Comparison of ENCODE assay signal across 28 cellular contexts in genomic region chr20:52269926-52270325, GRCh38.
"Had no signal": no experiment of that assay in that cellular context is flagged by ENCODE, and none has a peak within 500 bp of the region (broad histone marks: within the 10 kb centered on the region; RNA-seq: fewer than 3 reads in every experiment).

No MANE protein-coding gene starts in this region.

- H3K36me3 Mint-ChIP-seq: activated CD4-positive, alpha-beta memory T cell treated with anti-CD3 and anti-CD28 coated beads for 36 hours; activated CD8-positive, alpha-beta memory T cell treated with anti-CD3 and anti-CD28 coated beads, Interleukin-2, amount 10 ng/mL, durations not matched to agents 7 days and 5 days; activated naive CD4-positive, alpha-beta T cell treated with anti-CD3 and anti-CD28 coated beads, Interleukin-2, amount 10 ng/mL, durations not matched to agents 7 days and 5 days; activated naive CD4-positive, alpha-beta T cell treated with anti-CD3 and anti-CD28 coated beads, Interleukin-2, amount 50 U/mL, for 72 hours; activated naive CD8-positive, alpha-beta T cell treated with anti-CD3 and anti-CD28 coated beads, Interleukin-2, amount 10 ng/mL, durations not matched to agents 7 days and 5 days; brain had no signal

- ATAC-seq: activated CD4-positive, alpha-beta T cell treated with anti-CD3 and anti-CD28 coated beads for 36 hours; activated CD8-positive, alpha-beta memory T cell treated with anti-CD3 and anti-CD28 coated beads, Interleukin-2, amount 10 ng/mL, durations not matched to agents 7 days and 5 days; activated CD8-positive, alpha-beta T cell treated with anti-CD3 and anti-CD28 coated beads, Interleukin-2, amount 10 ng/mL, durations not matched to agents 7 days and 5 days; activated naive CD4-positive, alpha-beta T cell treated with anti-CD3 and anti-CD28 coated beads, Interleukin-2, amount 50 U/mL, for 72 hours; activated T-cell treated with anti-CD3 and anti-CD28 coated beads, Interleukin-2, amount 50 U/mL, for 72 hours had no signal

- DNase-seq: activated CD4-positive, alpha-beta memory T cell treated with anti-CD3 and anti-CD28 coated beads for 36 hours; activated CD4-positive, alpha-beta T cell treated with anti-CD3 and anti-CD28 coated beads for 36 hours; activated CD4-positive, alpha-beta T cell treated with anti-CD3 and anti-CD28 coated beads, Interleukin-2, amount 10 ng/mL, durations not matched to agents 24 days and 14 days; activated CD4-positive, CD25-positive, alpha-beta regulatory T cell; activated CD4-positive, CD25-positive, alpha-beta regulatory T cell treated with anti-CD3 and anti-CD28 coated beads, Interleukin-2, amount 50 U/mL, for 72 hours; activated CD8-positive, alpha-beta memory T cell treated with anti-CD3 and anti-CD28 coated beads, Interleukin-2, amount 10 ng/mL, durations not matched to agents 7 days and 5 days; activated CD8-positive, alpha-beta memory T cell treated with anti-CD3 and anti-CD28 coated beads, Interleukin-2, amount 50 U/mL, for 4 hours; activated CD8-positive, alpha-beta T cell treated with anti-CD3 and anti-CD28 coated beads, Interleukin-2, amount 10 ng/mL, durations not matched to agents 7 days and 5 days; activated gamma-delta T cell; activated naive CD4-positive, alpha-beta T cell; activated naive CD4-positive, alpha-beta T cell treated with anti-CD3 and anti-CD28 coated beads, Interleukin-2, amount 10 ng/mL, durations not matched to agents 7 days and 5 days; activated naive CD8-positive, alpha-beta T cell treated with anti-CD3 and anti-CD28 coated beads, Interleukin-2, amount 10 ng/mL, durations not matched to agents 7 days and 5 days; activated T-cell treated with anti-CD3 and anti-CD28 coated beads, Interleukin-2, amount 50 U/mL, for 1 hour; activated T-cell treated with anti-CD3 and anti-CD28 coated beads, Interleukin-2, amount 50 U/mL, for 72 hours; central memory CD4-positive, alpha-beta T cell; cerebellar nuclear complex; colonic mucosa; effector CD8-positive, alpha-beta T cell; esophagus squamous epithelium; head of caudate nucleus; T-helper 2 cell had no signal

- H3K27me3 ChIP-seq: ascending aorta, breast epithelium, cardiac muscle cell, colonic mucosa, esophagus squamous epithelium, gastroesophageal sphincter had no signal

- H3K4me3 ChIP-seq: ascending aorta, breast epithelium, cardiac muscle cell, colonic mucosa, esophagus squamous epithelium, gastroesophageal sphincter had no signal

- H3K36me3 ChIP-seq: ascending aorta, breast epithelium, cardiac muscle cell, colonic mucosa, esophagus squamous epithelium, gastroesophageal sphincter had no signal

- H3K4me1 ChIP-seq: ascending aorta, breast epithelium, colonic mucosa, esophagus squamous epithelium had no signal

- H3K4me3 Mint-ChIP-seq: activated CD4-positive, alpha-beta memory T cell treated with anti-CD3 and anti-CD28 coated beads for 36 hours; activated CD4-positive, alpha-beta T cell treated with anti-CD3 and anti-CD28 coated beads for 36 hours; activated CD4-positive, alpha-beta T cell treated with anti-CD3 and anti-CD28 coated beads, Interleukin-2, amount 10 ng/mL, durations not matched to agents 24 days and 14 days; activated CD8-positive, alpha-beta memory T cell treated with anti-CD3 and anti-CD28 coated beads, Interleukin-2, amount 10 ng/mL, durations not matched to agents 7 days and 5 days; activated CD8-positive, alpha-beta T cell treated with anti-CD3 and anti-CD28 coated beads, Interleukin-2, amount 10 ng/mL, durations not matched to agents 7 days and 5 days; activated naive CD4-positive, alpha-beta T cell treated with anti-CD3 and anti-CD28 coated beads, Interleukin-2, amount 10 ng/mL, durations not matched to agents 7 days and 5 days; activated naive CD8-positive, alpha-beta T cell treated with anti-CD3 and anti-CD28 coated beads, Interleukin-2, amount 10 ng/mL, durations not matched to agents 7 days and 5 days; activated T-cell treated with anti-CD3 and anti-CD28 coated beads, Interleukin-2, amount 50 U/mL, for 72 hours had no signal

- H3K9me3 Mint-ChIP-seq: activated CD4-positive, alpha-beta memory T cell treated with anti-CD3 and anti-CD28 coated beads for 36 hours; activated CD4-positive, alpha-beta T cell treated with anti-CD3 and anti-CD28 coated beads, Interleukin-2, amount 10 ng/mL, durations not matched to agents 24 days and 14 days; activated naive CD4-positive, alpha-beta T cell treated with anti-CD3 and anti-CD28 coated beads, Interleukin-2, amount 10 ng/mL, durations not matched to agents 7 days and 5 days; activated naive CD4-positive, alpha-beta T cell treated with anti-CD3 and anti-CD28 coated beads, Interleukin-2, amount 50 U/mL, for 72 hours; activated naive CD8-positive, alpha-beta T cell treated with anti-CD3 and anti-CD28 coated beads, Interleukin-2, amount 10 ng/mL, durations not matched to agents 7 days and 5 days; activated T-cell treated with anti-CD3 and anti-CD28 coated beads, Interleukin-2, amount 50 U/mL, for 72 hours had no signal

- H3K4me1 Mint-ChIP-seq: activated CD4-positive, alpha-beta T cell treated with anti-CD3 and anti-CD28 coated beads for 36 hours; activated CD4-positive, alpha-beta T cell treated with anti-CD3 and anti-CD28 coated beads, Interleukin-2, amount 10 ng/mL, durations not matched to agents 24 days and 14 days; activated CD8-positive, alpha-beta memory T cell treated with anti-CD3 and anti-CD28 coated beads, Interleukin-2, amount 10 ng/mL, durations not matched to agents 7 days and 5 days; activated naive CD4-positive, alpha-beta T cell treated with anti-CD3 and anti-CD28 coated beads, Interleukin-2, amount 10 ng/mL, durations not matched to agents 7 days and 5 days; activated naive CD8-positive, alpha-beta T cell treated with anti-CD3 and anti-CD28 coated beads, Interleukin-2, amount 10 ng/mL, durations not matched to agents 7 days and 5 days had no signal

- H3K9me3 ChIP-seq: ascending aorta, breast epithelium, colonic mucosa, esophagus squamous epithelium, gastroesophageal sphincter had no signal

- H3K27ac ChIP-seq: ascending aorta, breast epithelium, cardiac muscle cell, colonic mucosa, epithelial cell of prostate, esophagus squamous epithelium, gastroesophageal sphincter had no signal
